In the genomic region with DNA sequence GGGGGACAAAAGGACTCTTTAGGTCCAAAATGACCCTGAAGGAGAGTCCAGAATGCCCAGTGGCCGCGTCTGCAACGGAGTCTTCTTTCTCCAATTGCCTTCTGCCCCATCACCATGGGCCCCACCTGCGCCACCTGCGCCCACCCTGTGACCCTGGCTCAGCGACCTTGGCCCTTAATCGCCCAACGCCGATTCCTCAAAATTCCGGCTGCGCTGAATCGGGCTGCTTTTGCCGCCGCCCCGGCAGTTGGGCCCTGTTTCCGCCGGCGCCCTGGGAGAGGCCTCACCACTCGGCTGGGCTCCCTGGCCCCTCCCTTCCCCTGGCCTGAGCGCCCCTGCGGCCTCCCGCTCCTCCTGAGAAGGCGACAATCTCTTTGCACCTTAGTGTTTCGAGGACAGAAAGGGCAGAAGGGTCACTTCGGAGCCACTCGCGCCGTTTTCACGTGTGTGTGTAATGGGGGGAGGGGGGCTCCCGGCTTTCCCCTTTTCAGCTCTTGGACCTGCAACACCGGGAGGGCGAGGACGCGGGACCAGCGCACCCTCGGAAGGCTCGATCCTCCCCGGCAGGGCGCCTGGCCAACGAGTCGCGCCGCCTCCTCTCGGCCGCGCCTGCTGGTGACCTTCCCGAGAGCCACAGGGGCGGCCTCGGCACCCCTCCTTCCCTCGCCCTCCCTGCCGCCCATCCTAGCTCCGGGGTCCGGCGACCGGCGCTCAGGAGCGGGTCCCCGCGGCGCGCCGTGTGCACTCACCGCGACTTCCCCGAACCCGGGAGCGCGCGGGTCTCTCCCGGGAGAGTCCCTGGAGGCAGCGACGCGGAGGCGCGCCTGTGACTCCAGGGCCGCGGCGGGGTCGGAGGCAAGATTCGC, we compare ENCODE assay signal across 8 cellular contexts. TPM values are rescaled to one million over a fixed set of nuclear protein-coding genes. Genes with fewer than 3 reads are reported as not detected.
A peak's percentile ranks its signal among the peaks of the same experiment; 100 is the strongest.
DNase-seq lines count a peak whose midpoint lies in the region; ATAC-seq and TF ChIP-seq lines count a peak whose summit lies in the region.

No MANE protein-coding gene starts in this region.

- CTCF ChIA-PET in activated CD8-positive, alpha-beta memory T cell treated with anti-CD3 and anti-CD28 coated beads, Interleukin-2, amount 10 ng/mL, durations not matched to agents 7 days and 5 days (lab: Charles Lee): no interaction called here

- no peak overlapping the region for H3K4me3 Mint-ChIP-seq in activated CD8-positive, alpha-beta memory T cell treated with anti-CD3 and anti-CD28 coated beads, Interleukin-2, amount 10 ng/mL, durations not matched to agents 7 days and 5 days

- peaks cover 20 to 52% (median 42%) of the 10 kb centered on the region in 4 donors for H3K4me1 ChIP-seq in transverse colon

- TF ChIP-seq POLR2A in transverse colon (IDR thresholded peaks at IDR 0.05): no peak

- no peaks in the 10 kb centered on the region for H3K9me3 ChIP-seq in transverse colon

- peaks cover 3% of the 10 kb centered on the region for H3K36me3 Mint-ChIP-seq in activated CD8-positive, alpha-beta memory T cell treated with anti-CD3 and anti-CD28 coated beads, Interleukin-2, amount 10 ng/mL, durations not matched to agents 7 days and 5 days

- intact Hi-C loops in transverse colon (cut with DNase I; ENCODE audit: low total_unique reads): no loop called here

- H3K9me3 Mint-ChIP-seq in activated CD8-positive, alpha-beta memory T cell treated with anti-CD3 and anti-CD28 coated beads, Interleukin-2, amount 10 ng/mL, durations not matched to agents 7 days and 5 days (ENCODE audit: low read depth): no peaks in the 10 kb centered on the region

- no peak for ATAC-seq in activated CD8-positive, alpha-beta memory T cell treated with anti-CD3 and anti-CD28 coated beads, Interleukin-2, amount 10 ng/mL, durations not matched to agents 7 days and 5 days
- no peak for ATAC-seq in HG02798 (IDR thresholded peaks at IDR 0.05; ENCODE audit: poor library complexity, unreplicated experiment)
- ATAC-seq in GM21526 (IDR thresholded peaks at IDR 0.05; ENCODE audit: low FRiP score, unreplicated experiment): no peak

- 3% methylated on average over 61 of the region's 80 CpGs; no CpG with 5 or more reads in 1 of the 2 donors for WGBS in transverse colon (ENCODE audit: low coverage in 1 of 2), 2 donors

- H3K27ac ChIP-seq in VCaP (peak overlapping the region; percentile 100), transverse colon (no peak overlapping the region)

- peaks cover 85% of the 10 kb centered on the region for H3K27me3 Mint-ChIP-seq in activated CD8-positive, alpha-beta memory T cell treated with anti-CD3 and anti-CD28 coated beads, Interleukin-2, amount 10 ng/mL, durations not matched to agents 7 days and 5 days

- TF ChIP-seq EP300 in transverse colon (IDR thresholded peaks at IDR 0.05; ENCODE audit: low read depth): no peak

- H3K27ac Mint-ChIP-seq in activated CD8-positive, alpha-beta memory T cell treated with anti-CD3 and anti-CD28 coated beads, Interleukin-2, amount 10 ng/mL, durations not matched to agents 7 days and 5 days: peak overlapping the region; percentile 24

- in situ Hi-C loops in transverse colon (cut with MboI; ENCODE audit: low pct_ligation_motif_present in 1 of 4, low pct_unique_long_range_greater_than_20kb in 1 of 4, low sequenced_read_pairs in 3 of 4): no loop called here

- peaks cover 7% of the 10 kb centered on the region for H3K4me1 Mint-ChIP-seq in activated CD8-positive, alpha-beta memory T cell treated with anti-CD3 and anti-CD28 coated beads, Interleukin-2, amount 10 ng/mL, durations not matched to agents 7 days and 5 days

- H3K4me3 ChIP-seq in kidney epithelial cell (ENCODE audit: low read depth, low read length) (peak overlapping the region; percentile 54), transverse colon (peak overlapping the region in 3 of 4 donors; percentile 22 to 47 (median 29))

- no peak for DNase-seq in activated CD8-positive, alpha-beta memory T cell treated with anti-CD3 and anti-CD28 coated beads, Interleukin-2, amount 10 ng/mL, durations not matched to agents 7 days and 5 days
- no peak for DNase-seq in activated CD8-positive, alpha-beta memory T cell treated with anti-CD3 and anti-CD28 coated beads, Interleukin-2, amount 50 U/mL, for 4 hours
- DNase-seq in kidney epithelial cell (ENCODE audit: low read depth) (no peak), transverse colon (no peak)
- DNase-seq in activated CD4-positive, CD25-positive, alpha-beta regulatory T cell treated with anti-CD3 and anti-CD28 coated beads, Interleukin-2, amount 50 U/mL, for 72 hours: no peak

- H3K36me3 ChIP-seq in kidney epithelial cell (ENCODE audit: control insufficient read depth, insufficient read depth, low read length) (no peaks in the 10 kb centered on the region), transverse colon (no peaks in the 10 kb centered on the region)

- TF ChIP-seq CTCF in VCaP (conservative IDR thresholded peaks at IDR 0.05) (peak; percentile 17; the same call in 1 of the 2 replicates), kidney epithelial cell (IDR thresholded peaks at IDR 0.05; ENCODE audit: insufficient read depth, low read length, poor library complexity, severe bottlenecking) (no peak), transverse colon (IDR thresholded peaks at IDR 0.05) (no peak)

- peaks cover 98% of the 10 kb centered on the region for H3K27me3 ChIP-seq in kidney epithelial cell (ENCODE audit: control insufficient read depth, insufficient read depth, low read length)
- H3K27me3 ChIP-seq in transverse colon: peaks cover 100% of the 10 kb centered on the region

RNA-seq across cellular contexts. Expression of gene SIM2, which starts 0.5 kb away (rescaled TPM):
- under 1 TPM in 1 of 2 experiments, not detected in 1; 0.09 TPM for total RNA-seq in activated CD8-positive, alpha-beta memory T cell treated with anti-CD3 and anti-CD28 coated beads, Interleukin-2, amount 10 ng/mL, durations not matched to agents 7 days and 5 days
- total RNA-seq in kidney epithelial cell: 9.5 and 16.3 TPM in 2 replicates
- under 1 TPM in 1 of 4 donors, not detected in 3; 0.32 TPM for total RNA-seq in transverse colon
